Comparison of ENCODE assay signal across 18 cellular contexts in the genomic region with DNA sequence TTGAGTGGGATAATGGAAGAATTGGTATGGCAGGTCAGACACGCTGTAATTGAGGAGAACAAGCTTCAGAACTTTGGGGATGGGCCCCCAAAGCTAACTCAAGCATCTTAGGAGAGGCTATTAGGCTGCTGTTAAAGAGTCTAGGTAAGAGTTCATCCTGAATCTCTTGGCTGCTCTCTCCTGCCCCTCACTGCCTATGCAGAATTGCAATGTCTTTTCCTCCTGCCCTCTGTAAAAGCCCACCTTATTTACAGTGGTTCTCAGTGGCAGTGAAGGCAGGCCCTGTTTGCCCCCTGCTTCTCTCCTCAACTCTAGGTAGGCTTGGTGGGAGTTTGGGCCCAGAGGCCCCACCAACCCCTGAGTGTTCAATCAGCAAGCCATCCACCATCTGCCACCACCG. TPM values are rescaled to one million over a fixed set of nuclear protein-coding genes. Genes with fewer than 3 reads are reported as not detected.
DNase-seq lines count a peak whose midpoint lies in the region; FAIRE-seq and TF ChIP-seq lines count a peak whose summit lies in the region.
"Had no signal": no experiment of that assay in that cellular context is flagged by ENCODE, and none has a peak within 500 bp of the region (broad histone marks: within the 10 kb centered on the region; RNA-seq: fewer than 3 reads in every experiment).

No MANE protein-coding gene starts in this region.

- H3K27me3 ChIP-seq in OCI-LY1 (ENCODE audit: insufficient read depth, low read length) (0 out of 2 replicates have a peak, but pooled peaks cover 7% of the 10 kb centered on the region), mammary epithelial cell (ENCODE audit: insufficient read depth, low read length) (no peaks in the 10 kb centered on the region)

- no peaks in the 10 kb centered on the region for H3K79me2 ChIP-seq in OCI-LY1 (ENCODE audit: insufficient read depth, low read length)
- H3K79me2 ChIP-seq in mammary epithelial cell (ENCODE audit: insufficient read depth, low read length) = no peaks in the 10 kb centered on the region

- H3K36me3 ChIP-seq in OCI-LY1 (ENCODE audit: insufficient read depth, low read length) = no peaks in the 10 kb centered on the region
- H3K36me3 ChIP-seq in mammary epithelial cell (ENCODE audit: insufficient read depth, low read length) = no peaks in the 10 kb centered on the region

- H3K4me1 ChIP-seq in OCI-LY1 (ENCODE audit: insufficient read depth, low read length, severe bottlenecking) = no peaks in the 10 kb centered on the region
- H3K4me1 ChIP-seq in mammary epithelial cell (ENCODE audit: insufficient read depth, low read length) = no peaks in the 10 kb centered on the region
- H3K4me1 ChIP-seq: A549 had no signal

- dilution Hi-C loops in mammary epithelial cell (cut with HindIII; ENCODE audit: low sequenced_read_pairs) = no loop called here

- H3K4me3 ChIP-seq in OCI-LY1 (ENCODE audit: low read depth, low read length, poor library complexity, severe bottlenecking) = no peak overlapping the region
- no peak overlapping the region for H3K4me3 ChIP-seq in mammary epithelial cell (replicated peaks in 1 of 3; ENCODE audit: insufficient read depth in 1 of 3, low read depth in 2 of 3, low read length in 3 of 3)
- H3K4me3 ChIP-seq: A549, SK-N-MC had no signal

- H3F3A ChIP-seq in OCI-LY1 (ENCODE audit: insufficient read depth, low read length) = no peaks in the 10 kb centered on the region

- no peak overlapping the region for H3K9ac ChIP-seq in OCI-LY1 (ENCODE audit: low read length)
- H3K9ac ChIP-seq in mammary epithelial cell (ENCODE audit: insufficient read depth, low read length) = no peak overlapping the region

- DNase-seq in activated effector memory CD4-positive, alpha-beta T cell treated with anti-CD3 and anti-CD28 coated beads, Interleukin-2, amount 50 U/mL, for 16 hours = peak; percentile 19
- DNase-seq in activated effector memory CD4-positive, alpha-beta T cell treated with Interleukin-2 at 50 U/mL for 16 hours = no peak
- DNase-seq in islet precursor cell = peak; percentile 52
- no peak for DNase-seq in mammary epithelial cell
- no peak for DNase-seq in NCI-H1436 treated with DMSO at 0.1 percent for 48 hours (lab: John Stamatoyannopoulos, UW)
- no peak for DNase-seq in GM12892 (ENCODE audit: insufficient read length)
- DNase-seq: COR-L47, DMS79, HCEC 1CT, KBM-7, NCI-H1092 treated with DMSO at 0.1 percent for 48 hours, NCI-H1930, T-cell had no signal

- intact Hi-C loops in mammary epithelial cell (cut with micrococcal nuclease) = no loop called here

- WGBS in mammary epithelial cell (ENCODE audit: low coverage, missing lambda C conversion rate) = 94% methylated on average over 2 of the region's 2 CpGs

- TF ChIP-seq CTCF in OCI-LY1 (IDR thresholded peaks at IDR 0.05; ENCODE audit: low read length) (peak; percentile 9; the same call in 1 of the 2 replicates), mammary epithelial cell (conservative IDR thresholded peaks at IDR 0.05 in 1 of 2, IDR thresholded peaks at IDR 0.05 in 1 of 2; ENCODE audit: extremely low read depth in 1 of 2, insufficient read depth in 1 of 2, low read depth in 1 of 2, low read length in 2 of 2) (no peak)

- H3K9me3 ChIP-seq in OCI-LY1 (ENCODE audit: low read length) (no peaks in the 10 kb centered on the region), mammary epithelial cell (replicated peaks; ENCODE audit: insufficient read depth, low read length) (no peaks in the 10 kb centered on the region)
- H3K9me3 ChIP-seq: A549 had no signal

- BruUV-seq in mammary epithelial cell (replicated peaks; lab: Mats Ljungman, UMichigan) = no TSS peak

- FAIRE-seq in GM12892 (lab: Jason Lieb, UNC) = no peak
- FAIRE-seq: A549, G401.6 had no signal

- H3K4me2 ChIP-seq in OCI-LY1 (ENCODE audit: low read length) (no peak overlapping the region), mammary epithelial cell (ENCODE audit: insufficient read depth, low read depth, low read length) (no peak overlapping the region)
- H3K4me2 ChIP-seq: A549 had no signal

- CTCF ChIA-PET in mammary epithelial cell (lab: Charles Lee; ENCODE audit: low non-redundant PET) = no interaction called here

- H3K9me2 ChIP-seq in OCI-LY1 (ENCODE audit: low read depth, low read length) = no peaks in the 10 kb centered on the region

- H3K27ac ChIP-seq in OCI-LY1 (ENCODE audit: low read depth, low read length, poor library complexity, severe bottlenecking) = no peak overlapping the region
- no peak overlapping the region for H3K27ac ChIP-seq in mammary epithelial cell (ENCODE audit: insufficient read depth, low read depth, low read length)
- H3K27ac ChIP-seq: A549, C4-2B, SK-N-MC had no signal

- TF ChIP-seq POLR2A in GM12892 (IDR thresholded peaks at IDR 0.05; ENCODE audit: low read depth, low read length) = no peak

- in situ Hi-C loops in mammary epithelial cell (cut with MboI; ENCODE audit: low sequenced_read_pairs in 2 of 2) = no loop called here

- H2AFZ ChIP-seq in OCI-LY1 (ENCODE audit: low read length) (no peak overlapping the region), mammary epithelial cell (ENCODE audit: low read depth, low read length) (no peak overlapping the region)

- no peaks in the 10 kb centered on the region for H4K20me1 ChIP-seq in OCI-LY1 (ENCODE audit: insufficient read depth, low read length)
- H4K20me1 ChIP-seq in mammary epithelial cell (ENCODE audit: insufficient read depth, low read length) = no peaks in the 10 kb centered on the region

RNA-seq across cellular contexts. Expression of a gene that starts 55.0 kb away (rescaled TPM):
- total RNA-seq in mammary epithelial cell = 10 to 100 TPM; 20.5 to 34.1 TPM
- polyA plus RNA-seq in mammary epithelial cell = 28.8 TPM
- polyA minus RNA-seq in mammary epithelial cell = 2.4 TPM
- polyA plus RNA-seq in GM12892 (2012; ENCODE audit: missing spikeins) = 28.1 TPM

Comparison
In these comparisons a context has a peak if more than half of its experiments do, and no peak if none do; other contexts are left out.
1. DNase-seq: peak in activated effector memory CD4-positive, alpha-beta T cell treated with anti-CD3 and anti-CD28 coated beads, Interleukin-2, amount 50 U/mL, for 16 hours (single experiment) and islet precursor cell (single experiment); none in activated effector memory CD4-positive, alpha-beta T cell treated with Interleukin-2 at 50 U/mL for 16 hours (single experiment), mammary epithelial cell (single experiment), NCI-H1436 treated with DMSO at 0.1 percent for 48 hours (single experiment) and GM12892 (single experiment).